8 cellular contexts compared by ENCODE assay signal in the genomic region with DNA sequence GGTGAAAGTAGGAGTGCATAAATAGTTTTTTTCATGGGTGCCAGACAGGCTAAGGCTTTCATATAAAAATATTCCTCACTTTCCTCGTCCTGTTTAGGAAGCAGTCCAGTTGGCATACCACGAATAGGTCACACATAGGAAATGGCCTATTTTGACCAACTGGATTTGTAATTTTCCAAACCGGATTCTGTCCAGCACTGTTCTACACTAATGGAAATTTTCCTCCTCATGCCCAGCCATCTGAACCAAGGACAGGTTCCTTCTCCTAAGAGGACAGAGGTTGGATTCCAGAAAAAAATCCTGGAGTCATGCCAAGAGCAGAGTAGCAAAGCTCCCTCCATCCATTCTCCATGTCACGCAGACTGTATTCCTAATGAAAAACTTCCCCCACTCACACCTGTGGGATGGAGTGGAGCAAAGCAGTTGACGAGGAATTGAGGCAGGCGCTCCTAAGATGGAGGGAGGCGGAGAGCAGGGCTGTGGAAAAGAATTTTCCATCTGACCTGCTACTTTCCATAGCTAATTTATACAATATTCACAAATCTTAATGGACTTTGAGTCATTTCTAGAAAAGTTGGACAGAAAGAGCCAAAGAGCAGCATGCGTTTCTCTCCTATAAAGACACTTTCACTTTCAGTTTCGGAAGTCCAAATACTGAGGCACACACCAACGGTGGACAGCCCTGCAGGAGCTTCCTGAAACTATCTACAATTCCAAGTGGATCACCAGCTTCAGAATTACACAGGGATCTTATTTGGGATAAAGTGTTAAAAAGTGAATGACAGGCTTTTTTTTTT. TPM values are rescaled to one million over a fixed set of nuclear protein-coding genes. Genes with fewer than 3 reads are reported as not detected.
A peak's percentile ranks its signal among the peaks of the same experiment; 100 is the strongest.
DNase-seq lines count a peak whose midpoint lies in the region; ATAC-seq and TF ChIP-seq lines count a peak whose summit lies in the region.

No MANE protein-coding gene starts in this region.

- no peak for TF ChIP-seq CTCF in activated CD8-positive, alpha-beta T cell treated with anti-CD3 and anti-CD28 coated beads for 36 hours (IDR thresholded peaks at IDR 0.05)

- H3K4me1 Mint-ChIP-seq in activated CD8-positive, alpha-beta T cell treated with anti-CD3 and anti-CD28 coated beads for 36 hours (ENCODE audit: low read depth): peaks cover 27% of the 10 kb centered on the region
- peaks cover 49% of the 10 kb centered on the region for H3K4me1 Mint-ChIP-seq in stimulated activated naive CD8-positive, alpha-beta T cell treated with anti-CD3 and anti-CD28 coated beads, Interleukin-15, amount 100 ng/mL, for 72 hours

- H3K9me3 Mint-ChIP-seq in activated CD8-positive, alpha-beta T cell treated with anti-CD3 and anti-CD28 coated beads for 36 hours: no peaks in the 10 kb centered on the region
- H3K9me3 Mint-ChIP-seq in stimulated activated naive CD8-positive, alpha-beta T cell treated with anti-CD3 and anti-CD28 coated beads, Interleukin-15, amount 100 ng/mL, for 72 hours: peaks cover 0 to 2% of the 10 kb centered on the region in 2 donors

- DNase-seq in NCI-H2029 (lab: John Stamatoyannopoulos, UW) (peak; percentile 42), NCI-H2029 treated with DMSO at 0.1 percent for 48 hours (lab: John Stamatoyannopoulos, UW) (no peak), left ventricle myocardium superior (no peak), activated gamma-delta T cell treated with Interleukin-2 at 50 U/mL for 16 hours (no peak), NCI-H2081 (lab: John Stamatoyannopoulos, UW) (no peak), posterior cingulate gyrus (no peak)
- DNase-seq in activated CD8-positive, alpha-beta T cell treated with anti-CD3 and anti-CD28 coated beads for 36 hours: no peak
- no peak for DNase-seq in stimulated activated naive CD8-positive, alpha-beta T cell treated with anti-CD3 and anti-CD28 coated beads, Interleukin-15, amount 100 ng/mL, for 72 hours

- POLR2A ChIA-PET in activated CD8-positive, alpha-beta T cell treated with anti-CD3 and anti-CD28 coated beads for 36 hours (lab: Charles Lee): interaction anchor here (1.3 kb wide), 1 partner anchor 41 kb away, joined by 4 read pairs; no protein-coding TSS in a partner anchor

- CTCF ChIA-PET in activated CD8-positive, alpha-beta T cell treated with anti-CD3 and anti-CD28 coated beads for 36 hours (lab: Charles Lee): interaction anchor here (1.2 to 1.6 kb wide), 2 partner anchors 78 to 146 kb away, joined by 3 read pairs; partner anchors contain the start of gene CENPB

- intact Hi-C loops in activated CD8-positive, alpha-beta T cell treated with anti-CD3 and anti-CD28 coated beads for 36 hours (cut with micrococcal nuclease): no loop called here
- intact Hi-C loops in left ventricle myocardium superior (cut with micrococcal nuclease): no loop called here
- intact Hi-C loops in posterior cingulate gyrus (cut with DNase I): loop anchor here (5.0 kb wide), 1 partner anchor 45 kb away; the partner anchor contains the start of gene PANK2

- peak overlapping the region; percentile 14 for H3K27ac Mint-ChIP-seq in activated CD8-positive, alpha-beta T cell treated with anti-CD3 and anti-CD28 coated beads for 36 hours
- H3K27ac Mint-ChIP-seq in stimulated activated naive CD8-positive, alpha-beta T cell treated with anti-CD3 and anti-CD28 coated beads, Interleukin-15, amount 100 ng/mL, for 72 hours: peak overlapping the region; percentile 13 to 51

- H3K4me3 Mint-ChIP-seq in activated CD8-positive, alpha-beta T cell treated with anti-CD3 and anti-CD28 coated beads for 36 hours: no peak overlapping the region
- H3K4me3 Mint-ChIP-seq in stimulated activated naive CD8-positive, alpha-beta T cell treated with anti-CD3 and anti-CD28 coated beads, Interleukin-15, amount 100 ng/mL, for 72 hours: no peak overlapping the region

- peaks cover 17% of the 10 kb centered on the region for H3K36me3 Mint-ChIP-seq in activated CD8-positive, alpha-beta T cell treated with anti-CD3 and anti-CD28 coated beads for 36 hours (ENCODE audit: low read depth)

- H3K27me3 Mint-ChIP-seq in activated CD8-positive, alpha-beta T cell treated with anti-CD3 and anti-CD28 coated beads for 36 hours: no peaks in the 10 kb centered on the region
- H3K27me3 Mint-ChIP-seq in stimulated activated naive CD8-positive, alpha-beta T cell treated with anti-CD3 and anti-CD28 coated beads, Interleukin-15, amount 100 ng/mL, for 72 hours: no peaks in the 10 kb centered on the region

- ATAC-seq in activated CD8-positive, alpha-beta T cell treated with anti-CD3 and anti-CD28 coated beads for 36 hours: no peak
- ATAC-seq in left ventricle myocardium superior: peak; percentile 15
- no peak for ATAC-seq in stimulated activated naive CD8-positive, alpha-beta T cell treated with anti-CD3 and anti-CD28 coated beads, Interleukin-15, amount 100 ng/mL, for 72 hours

RNA-seq across cellular contexts. Expression of gene PANK2, which starts 43.3 kb away (rescaled TPM):
- total RNA-seq in activated CD8-positive, alpha-beta T cell treated with anti-CD3 and anti-CD28 coated beads for 36 hours: 10 to 100 TPM; 47.6 to 50.3 TPM
- 17.4 TPM for total RNA-seq in left ventricle myocardium superior
